1 cellular context compared by ENCODE assay signal in the genomic region with DNA sequence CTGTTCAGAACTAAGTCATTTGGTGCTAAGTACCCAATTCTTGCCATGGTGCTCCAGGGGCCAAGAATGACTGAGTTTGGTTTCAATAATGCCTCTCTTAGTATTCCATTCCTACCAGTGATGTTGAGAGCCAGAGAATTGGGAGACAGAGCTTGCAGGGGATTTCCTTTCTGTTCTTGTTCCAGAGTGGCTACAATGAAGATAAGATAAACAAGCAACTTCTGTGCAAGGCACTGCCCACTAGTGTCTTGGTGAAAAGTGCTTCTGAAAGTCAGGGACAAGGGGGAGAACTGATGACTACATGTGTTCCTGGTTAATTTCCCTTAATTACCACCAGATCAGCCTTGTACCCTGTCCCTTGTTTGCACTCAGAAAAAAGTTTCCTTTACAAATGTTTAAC.
TF ChIP-seq lines count a peak whose summit lies in the region.

No MANE protein-coding gene starts in this region.

TF ChIP-seq in SK-N-SH treated with all-trans-retinoic acid at 6 μM for 48 hours, 23 proteins besides CTCF, POLR2A, EP300 and RAD21 (continued from another document):
- TF ChIP-seq, protein P1, sequence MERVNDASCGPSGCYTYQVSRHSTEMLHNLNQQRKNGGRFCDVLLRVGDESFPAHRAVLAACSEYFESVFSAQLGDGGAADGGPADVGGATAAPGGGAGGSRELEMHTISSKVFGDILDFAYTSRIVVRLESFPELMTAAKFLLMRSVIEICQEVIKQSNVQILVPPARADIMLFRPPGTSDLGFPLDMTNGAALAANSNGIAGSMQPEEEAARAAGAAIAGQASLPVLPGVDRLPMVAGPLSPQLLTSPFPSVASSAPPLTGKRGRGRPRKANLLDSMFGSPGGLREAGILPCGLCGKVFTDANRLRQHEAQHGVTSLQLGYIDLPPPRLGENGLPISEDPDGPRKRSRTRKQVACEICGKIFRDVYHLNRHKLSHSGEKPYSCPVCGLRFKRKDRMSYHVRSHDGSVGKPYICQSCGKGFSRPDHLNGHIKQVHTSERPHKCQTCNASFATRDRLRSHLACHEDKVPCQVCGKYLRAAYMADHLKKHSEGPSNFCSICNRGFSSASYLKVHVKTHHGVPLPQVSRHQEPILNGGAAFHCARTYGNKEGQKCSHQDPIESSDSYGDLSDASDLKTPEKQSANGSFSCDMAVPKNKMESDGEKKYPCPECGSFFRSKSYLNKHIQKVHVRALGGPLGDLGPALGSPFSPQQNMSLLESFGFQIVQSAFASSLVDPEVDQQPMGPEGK (CRISPR knock-in tag; IDR thresholded peaks at IDR 0.05; ENCODE audit: borderline replicate concordance), result no peak
- TF ChIP-seq ZNF70 (CRISPR knock-in tag; IDR thresholded peaks at IDR 0.05) (no peak), CSDC2 (CRISPR knock-in tag; IDR thresholded peaks at IDR 0.05) (no peak), ZNF8 (CRISPR knock-in tag; IDR thresholded peaks at IDR 0.05) (no peak), ESRRG (CRISPR knock-in tag; IDR thresholded peaks at IDR 0.05) (no peak)
- TF ChIP-seq, protein P2, sequence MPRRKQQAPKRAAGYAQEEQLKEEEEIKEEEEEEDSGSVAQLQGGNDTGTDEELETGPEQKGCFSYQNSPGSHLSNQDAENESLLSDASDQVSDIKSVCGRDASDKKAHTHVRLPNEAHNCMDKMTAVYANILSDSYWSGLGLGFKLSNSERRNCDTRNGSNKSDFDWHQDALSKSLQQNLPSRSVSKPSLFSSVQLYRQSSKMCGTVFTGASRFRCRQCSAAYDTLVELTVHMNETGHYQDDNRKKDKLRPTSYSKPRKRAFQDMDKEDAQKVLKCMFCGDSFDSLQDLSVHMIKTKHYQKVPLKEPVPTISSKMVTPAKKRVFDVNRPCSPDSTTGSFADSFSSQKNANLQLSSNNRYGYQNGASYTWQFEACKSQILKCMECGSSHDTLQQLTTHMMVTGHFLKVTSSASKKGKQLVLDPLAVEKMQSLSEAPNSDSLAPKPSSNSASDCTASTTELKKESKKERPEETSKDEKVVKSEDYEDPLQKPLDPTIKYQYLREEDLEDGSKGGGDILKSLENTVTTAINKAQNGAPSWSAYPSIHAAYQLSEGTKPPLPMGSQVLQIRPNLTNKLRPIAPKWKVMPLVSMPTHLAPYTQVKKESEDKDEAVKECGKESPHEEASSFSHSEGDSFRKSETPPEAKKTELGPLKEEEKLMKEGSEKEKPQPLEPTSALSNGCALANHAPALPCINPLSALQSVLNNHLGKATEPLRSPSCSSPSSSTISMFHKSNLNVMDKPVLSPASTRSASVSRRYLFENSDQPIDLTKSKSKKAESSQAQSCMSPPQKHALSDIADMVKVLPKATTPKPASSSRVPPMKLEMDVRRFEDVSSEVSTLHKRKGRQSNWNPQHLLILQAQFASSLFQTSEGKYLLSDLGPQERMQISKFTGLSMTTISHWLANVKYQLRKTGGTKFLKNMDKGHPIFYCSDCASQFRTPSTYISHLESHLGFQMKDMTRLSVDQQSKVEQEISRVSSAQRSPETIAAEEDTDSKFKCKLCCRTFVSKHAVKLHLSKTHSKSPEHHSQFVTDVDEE (CRISPR knock-in tag; IDR thresholded peaks at IDR 0.05), result no peak
- TF ChIP-seq, protein P3, sequence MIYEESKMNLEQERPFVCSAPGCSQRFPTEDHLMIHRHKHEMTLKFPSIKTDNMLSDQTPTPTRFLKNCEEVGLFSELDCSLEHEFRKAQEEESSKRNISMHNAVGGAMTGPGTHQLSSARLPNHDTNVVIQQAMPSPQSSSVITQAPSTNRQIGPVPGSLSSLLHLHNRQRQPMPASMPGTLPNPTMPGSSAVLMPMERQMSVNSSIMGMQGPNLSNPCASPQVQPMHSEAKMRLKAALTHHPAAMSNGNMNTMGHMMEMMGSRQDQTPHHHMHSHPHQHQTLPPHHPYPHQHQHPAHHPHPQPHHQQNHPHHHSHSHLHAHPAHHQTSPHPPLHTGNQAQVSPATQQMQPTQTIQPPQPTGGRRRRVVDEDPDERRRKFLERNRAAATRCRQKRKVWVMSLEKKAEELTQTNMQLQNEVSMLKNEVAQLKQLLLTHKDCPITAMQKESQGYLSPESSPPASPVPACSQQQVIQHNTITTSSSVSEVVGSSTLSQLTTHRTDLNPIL (CRISPR knock-in tag; IDR thresholded peaks at IDR 0.05; ENCODE audit: low read depth), result no peak
TF ChIP-seq in SK-N-SH treated with all-trans-retinoic acid at 6 μM for 48 hours: peak in this region for 0.
